Comparison of ENCODE assay signal across 21 cellular contexts in genomic region chr6:132011582-132011981, GRCh38.
DNase-seq lines count a peak whose midpoint lies in the region; ATAC-seq, FAIRE-seq and TF ChIP-seq lines count a peak whose summit lies in the region.
"Had no signal": no experiment of that assay in that cellular context is flagged by ENCODE, and none has a peak within 500 bp of the region (broad histone marks: within the 10 kb centered on the region; RNA-seq: fewer than 3 reads in every experiment).

No MANE protein-coding gene starts in this region.

- POLR2A ChIA-PET in naive thymus-derived CD4-positive, alpha-beta T cell (lab: Charles Lee) = no interaction called here

- H3K27me3 Mint-ChIP-seq in astrocyte (ENCODE audit: low read depth, unreplicated experiment) = no peaks in the 10 kb centered on the region
- H3K27me3 Mint-ChIP-seq in naive thymus-derived CD4-positive, alpha-beta T cell = peaks cover 0 to 6% (median 0%) of the 10 kb centered on the region in 5 donors
- H3K27me3 Mint-ChIP-seq: activated naive CD4-positive, alpha-beta T cell treated with anti-CD3 and anti-CD28 coated beads, Interleukin-2, amount 50 U/mL, for 24 hours; CD4-positive, alpha-beta T cell had no signal

- TF ChIP-seq CTCF in astrocyte (IDR thresholded peaks at IDR 0.05; ENCODE audit: insufficient read depth, low read depth, low read length) (no peak), left ventricle myocardium inferior (IDR thresholded peaks at IDR 0.05; ENCODE audit: borderline replicate concordance) (no peak), thoracic aorta (IDR thresholded peaks at IDR 0.05) (no peak)

- no peak overlapping the region for H3K9ac ChIP-seq in astrocyte (ENCODE audit: low read length)

- H3K27ac ChIP-seq in astrocyte (ENCODE audit: low read depth, low read length) (no peak overlapping the region), left ventricle myocardium inferior (replicated peaks) (peak overlapping the region; percentile 4), thoracic aorta (peak overlapping the region; percentile 82 to 86)
- no peak overlapping the region for H3K27ac ChIP-seq in naive thymus-derived CD4-positive, alpha-beta T cell (ENCODE audit: low read depth, low read length)
- H3K27ac ChIP-seq: 22Rv1 had no signal

- H3K4me1 ChIP-seq in astrocyte (ENCODE audit: insufficient read depth, low read length) (no peaks in the 10 kb centered on the region), left ventricle myocardium inferior (no peaks in the 10 kb centered on the region), thoracic aorta (ENCODE audit: control insufficient read depth in 1 of 2, low read depth in 2 of 2) (peaks cover 10 to 33% of the 10 kb centered on the region in 2 donors)
- H3K4me1 ChIP-seq in naive thymus-derived CD4-positive, alpha-beta T cell (ENCODE audit: control insufficient read depth in 2 of 2, insufficient read depth in 2 of 2, low read length in 2 of 2) = no peaks in the 10 kb centered on the region
- H3K4me1 ChIP-seq: HAP-1 had no signal

- H3K9me3 ChIP-seq in astrocyte (ENCODE audit: insufficient read depth, low read depth, low read length) (no peaks in the 10 kb centered on the region), left ventricle myocardium inferior (replicated peaks) (no peaks in the 10 kb centered on the region), thoracic aorta (no peaks in the 10 kb centered on the region)
- H3K9me3 ChIP-seq in naive thymus-derived CD4-positive, alpha-beta T cell (ENCODE audit: control insufficient read depth in 2 of 3, low read length in 3 of 3) = no peaks in the 10 kb centered on the region
- H3K9me3 ChIP-seq: HAP-1 had no signal

- no peaks in the 10 kb centered on the region for H3K79me2 ChIP-seq in astrocyte (ENCODE audit: insufficient read depth, low read length)

- CTCF ChIA-PET in naive thymus-derived CD4-positive, alpha-beta T cell (lab: Charles Lee) = no interaction called here

- H2AFZ ChIP-seq in astrocyte (ENCODE audit: low read depth, low read length) = no peak overlapping the region

- intact Hi-C loops in left ventricle myocardium inferior (cut with micrococcal nuclease) = no loop called here
- intact Hi-C loops in naive thymus-derived CD4-positive, alpha-beta T cell (cut with micrococcal nuclease) = no loop called here

- TF ChIP-seq POLR2A in GM18505 (IDR thresholded peaks at IDR 0.05; ENCODE audit: borderline replicate concordance, extremely low read depth, insufficient read depth, insufficient read length) = no peak

- H3K36me3 ChIP-seq in astrocyte (ENCODE audit: insufficient read depth, low read length) (no peaks in the 10 kb centered on the region), left ventricle myocardium inferior (no peaks in the 10 kb centered on the region), thoracic aorta (no peaks in the 10 kb centered on the region)
- H3K36me3 ChIP-seq in naive thymus-derived CD4-positive, alpha-beta T cell (ENCODE audit: control insufficient read depth in 2 of 3, insufficient read depth in 3 of 3, low read length in 3 of 3) = no peaks in the 10 kb centered on the region
- H3K36me3 ChIP-seq: HAP-1 had no signal

- peak; percentile 21 for DNase-seq in DMS 273 (lab: John Stamatoyannopoulos, UW; ENCODE audit: unreplicated experiment)
- DNase-seq in DMS 273 treated with DMSO at 0.1 percent for 48 hours (lab: John Stamatoyannopoulos, UW) = no peak
- peak; percentile 17 for DNase-seq in astrocyte (ENCODE audit: low read depth)
- DNase-seq in left ventricle myocardium inferior = no peak
- DNase-seq in thoracic aorta (ENCODE audit: low spot score) = no peak
- no peak for DNase-seq in naive thymus-derived CD4-positive, alpha-beta T cell
- DNase-seq: activated CD4-positive, alpha-beta T cell treated with anti-CD3 and anti-CD28 coated beads for 48 hours; CD4-positive, alpha-beta T cell; effector CD4-positive, alpha-beta T cell; KBM-7; NCI-H1092 treated with DMSO at 0.1 percent for 48 hours; nephron progenitor cell; SHP77 treated with DMSO at 0.1 percent for 48 hours; stimulated activated CD4-positive, alpha-beta T cell treated with anti-CD3 and anti-CD28 coated beads, Interleukin-1b, Interleukin-23, amount 100 ng/mL, for 48 hours had no signal

- no peak overlapping the region for H3K4me3 ChIP-seq in astrocyte (ENCODE audit: insufficient read depth, low read depth, low read length)
- H3K4me3 ChIP-seq in left ventricle myocardium inferior = no peak overlapping the region
- H3K4me3 ChIP-seq in thoracic aorta = peak overlapping the region; percentile 51
- no peak overlapping the region for H3K4me3 ChIP-seq in naive thymus-derived CD4-positive, alpha-beta T cell (ENCODE audit: low read length)
- H3K4me3 ChIP-seq: HAP-1 had no signal

- no peak overlapping the region for H3K4me2 ChIP-seq in astrocyte (ENCODE audit: low read length)

- ATAC-seq in thoracic aorta (ENCODE audit: insufficient number of reproducible peaks, low FRiP score, low read depth) (peak; percentile 62), GM19035 (IDR thresholded peaks at IDR 0.05; ENCODE audit: unreplicated experiment) (no peak), GM18505 (IDR thresholded peaks at IDR 0.05; ENCODE audit: unreplicated experiment) (no peak)
- no peak for ATAC-seq in naive thymus-derived CD4-positive, alpha-beta T cell

- FAIRE-seq in astrocyte (lab: Jason Lieb, UNC) = no peak
- FAIRE-seq: bronchial epithelial cell, GM12892 had no signal

- no peaks in the 10 kb centered on the region for H3K9me3 Mint-ChIP-seq in astrocyte (ENCODE audit: unreplicated experiment)
- peaks cover 0 to 3% (median 0%) of the 10 kb centered on the region in 11 donors for H3K9me3 Mint-ChIP-seq in naive thymus-derived CD4-positive, alpha-beta T cell
- H3K9me3 Mint-ChIP-seq: activated naive CD4-positive, alpha-beta T cell treated with anti-CD3 and anti-CD28 coated beads, Interleukin-2, amount 50 U/mL, for 24 hours; CD4-positive, alpha-beta T cell; nephron progenitor cell had no signal

- H4K20me1 ChIP-seq in astrocyte (ENCODE audit: insufficient read depth, low read length) = no peaks in the 10 kb centered on the region

- no peaks in the 10 kb centered on the region for H3K36me3 Mint-ChIP-seq in astrocyte (ENCODE audit: low read depth, unreplicated experiment)
- H3K36me3 Mint-ChIP-seq in naive thymus-derived CD4-positive, alpha-beta T cell = no peaks in the 10 kb centered on the region
- H3K36me3 Mint-ChIP-seq: activated naive CD4-positive, alpha-beta T cell treated with anti-CD3 and anti-CD28 coated beads, Interleukin-2, amount 50 U/mL, for 24 hours had no signal

- H3K4me1 Mint-ChIP-seq in astrocyte (ENCODE audit: low read depth, unreplicated experiment) = peaks cover 2% of the 10 kb centered on the region
- peaks cover 0 to 2% (median 0%) of the 10 kb centered on the region in 7 donors for H3K4me1 Mint-ChIP-seq in naive thymus-derived CD4-positive, alpha-beta T cell
- H3K4me1 Mint-ChIP-seq: activated naive CD4-positive, alpha-beta T cell treated with anti-CD3 and anti-CD28 coated beads, Interleukin-2, amount 50 U/mL, for 24 hours; nephron progenitor cell had no signal

- H3K27me3 ChIP-seq in astrocyte (ENCODE audit: insufficient read depth, low read length) = no peaks in the 10 kb centered on the region
- no peaks in the 10 kb centered on the region for H3K27me3 ChIP-seq in left ventricle myocardium inferior (ENCODE audit: low read depth)
- H3K27me3 ChIP-seq in thoracic aorta (replicated peaks; ENCODE audit: insufficient read depth) = no peaks in the 10 kb centered on the region
- H3K27me3 ChIP-seq in naive thymus-derived CD4-positive, alpha-beta T cell (ENCODE audit: control insufficient read depth in 2 of 2, insufficient read depth in 2 of 2, low read length in 2 of 2) = no peaks in the 10 kb centered on the region

- no peak overlapping the region for H3K4me3 Mint-ChIP-seq in astrocyte (ENCODE audit: unreplicated experiment)
- H3K4me3 Mint-ChIP-seq in naive thymus-derived CD4-positive, alpha-beta T cell = no peak overlapping the region
- H3K4me3 Mint-ChIP-seq: activated naive CD4-positive, alpha-beta T cell treated with anti-CD3 and anti-CD28 coated beads, Interleukin-2, amount 50 U/mL, for 24 hours; CD4-positive, alpha-beta T cell; nephron progenitor cell had no signal

- no peak overlapping the region for H3K27ac Mint-ChIP-seq in astrocyte (ENCODE audit: unreplicated experiment)
- H3K27ac Mint-ChIP-seq in naive thymus-derived CD4-positive, alpha-beta T cell = no peak overlapping the region
- H3K27ac Mint-ChIP-seq: activated naive CD4-positive, alpha-beta T cell treated with anti-CD3 and anti-CD28 coated beads, Interleukin-2, amount 50 U/mL, for 24 hours; CD4-positive, alpha-beta T cell; nephron progenitor cell had no signal

Comparison
In these comparisons a context has a peak if more than half of its experiments do, and no peak if none do; other contexts are left out.
1. DNase-seq: peak in DMS 273 (single experiment) and astrocyte (single experiment); none in DMS 273 treated with DMSO at 0.1 percent for 48 hours (single experiment), left ventricle myocardium inferior (single experiment), thoracic aorta (single experiment) and naive thymus-derived CD4-positive, alpha-beta T cell (0 of 9).
2. H3K27ac ChIP-seq: peak in left ventricle myocardium inferior (single experiment) and thoracic aorta (2 of 2); none in astrocyte (single experiment) and naive thymus-derived CD4-positive, alpha-beta T cell (single experiment).